16 cellular contexts compared by ENCODE assay signal in the genomic region with DNA sequence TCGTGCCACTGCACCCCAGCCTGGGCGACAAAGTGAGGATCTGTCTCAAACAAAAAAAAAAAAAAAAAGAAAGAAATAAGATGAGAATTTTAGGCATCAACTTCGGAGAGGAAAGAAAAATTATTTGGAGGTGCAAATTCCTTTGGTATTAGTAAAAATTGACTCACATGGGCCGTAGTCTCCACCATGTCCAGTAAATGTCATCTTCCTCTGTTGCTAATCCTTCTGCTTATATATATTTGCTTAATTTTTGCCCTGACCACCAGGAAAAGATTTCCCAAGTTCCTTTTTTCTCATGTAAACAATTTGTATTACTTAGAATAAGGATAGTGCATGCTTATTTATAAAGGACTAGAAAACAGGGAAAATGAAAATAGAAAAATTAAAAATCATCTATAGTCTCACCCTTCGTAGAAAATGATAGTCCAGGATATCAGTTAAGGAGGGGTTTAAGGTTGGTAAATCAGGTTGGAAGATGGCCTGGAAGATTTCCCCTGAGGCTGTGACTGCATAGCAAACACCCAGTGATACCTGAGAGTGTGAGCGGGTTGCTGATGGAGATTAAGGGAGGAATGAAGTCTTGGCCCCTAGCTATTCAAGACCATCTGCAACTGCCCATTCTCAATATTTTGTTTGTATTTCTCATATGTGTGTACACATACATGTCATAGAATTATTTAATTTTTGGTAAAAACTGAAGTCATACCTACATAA.
A peak's percentile ranks its signal among the peaks of the same experiment; 100 is the strongest.
DNase-seq lines count a peak whose midpoint lies in the region; ATAC-seq and TF ChIP-seq lines count a peak whose summit lies in the region.
"Had no signal": no experiment of that assay in that cellular context is flagged by ENCODE, and none has a peak within 500 bp of the region (broad histone marks: within the 10 kb centered on the region; RNA-seq: fewer than 3 reads in every experiment).

No MANE protein-coding gene starts in this region.

- no peak overlapping the region for H3K27ac Mint-ChIP-seq in activated naive CD4-positive, alpha-beta T cell treated with anti-CD3 and anti-CD28 coated beads, Interleukin-2, amount 50 U/mL, for 72 hours
- H3K27ac Mint-ChIP-seq: B cell; CD8-positive, alpha-beta T cell; H9 had no signal

- H3K4me1 ChIP-seq in trophoblast cell (ENCODE audit: control insufficient read depth in 1 of 2, insufficient read depth in 2 of 2, low read length in 2 of 2), result no peaks in the 10 kb centered on the region
- H3K4me1 ChIP-seq in Peyer's patch, result no peaks in the 10 kb centered on the region

- no peak for TF ChIP-seq POLR2A in Peyer's patch (IDR thresholded peaks at IDR 0.05)

- peaks cover 37 to 78% of the 10 kb centered on the region in 2 donors for H3K36me3 Mint-ChIP-seq in activated naive CD4-positive, alpha-beta T cell treated with anti-CD3 and anti-CD28 coated beads, Interleukin-2, amount 50 U/mL, for 72 hours
- H3K36me3 Mint-ChIP-seq: CD8-positive, alpha-beta T cell had no signal

- H2AK5ac ChIP-seq in trophoblast cell (ENCODE audit: low read length), result no peak overlapping the region

- no peak overlapping the region for H4K91ac ChIP-seq in trophoblast cell (ENCODE audit: low read depth, low read length)

- H3K4me2 ChIP-seq in trophoblast cell (ENCODE audit: low read length), result no peak overlapping the region

- WGBS in trophoblast cell (ENCODE audit: extremely low coverage, insufficient coverage, insufficient read length), result no CpG with 5 or more reads among the region's 6 CpGs

- H3K14ac ChIP-seq in trophoblast cell (ENCODE audit: low read length), result no peak overlapping the region

- H2BK12ac ChIP-seq in trophoblast cell (ENCODE audit: low read length), result no peak overlapping the region

- peak; percentile 22 for DNase-seq in A172 (ENCODE audit: low spot score)
- DNase-seq in HS-5 (ENCODE audit: low read depth), result peak; percentile 34
- DNase-seq in fibroblast of mammary gland (ENCODE audit: low read depth), result peak; percentile 4
- peak; percentile 71 to 92 for DNase-seq in trophoblast cell
- no peak for DNase-seq in Peyer's patch
- no peak for DNase-seq in activated naive CD4-positive, alpha-beta T cell treated with anti-CD3 and anti-CD28 coated beads, Interleukin-2, amount 50 U/mL, for 72 hours (ENCODE audit: low spot score in 2 of 2)
- DNase-seq in MG63, result no peak
- DNase-seq: Calu3; CD8-positive, alpha-beta T cell; DMS79 treated with DMSO at 0.1 percent for 48 hours; EL; H9 had no signal

- no peak overlapping the region for H4K12ac ChIP-seq in trophoblast cell (ENCODE audit: low read depth, low read length)

- no peak overlapping the region for H3K27ac ChIP-seq in trophoblast cell (ENCODE audit: low read depth, low read length)
- no peak overlapping the region for H3K27ac ChIP-seq in Peyer's patch
- H3K27ac ChIP-seq: 22Rv1; BLaER1 treated with 17β-estradiol and CSF1 and Interleukin-3, amounts not matched to agents 10 nM and 100 nM had no signal

- no peak overlapping the region for H3K18ac ChIP-seq in trophoblast cell (ENCODE audit: low read length)

- no peak overlapping the region for H4K8ac ChIP-seq in trophoblast cell (ENCODE audit: low read depth, low read length)

- no peak overlapping the region for H3K4ac ChIP-seq in trophoblast cell (ENCODE audit: low read depth, low read length)

- H3K36me3 ChIP-seq in trophoblast cell (ENCODE audit: control insufficient read depth in 1 of 2, insufficient read depth in 2 of 2, low read length in 2 of 2) (no peaks in the 10 kb centered on the region), Peyer's patch (no peaks in the 10 kb centered on the region), MG63 (no peaks in the 10 kb centered on the region)
- H3K36me3 ChIP-seq: BLaER1 treated with 17β-estradiol and CSF1 and Interleukin-3, amounts not matched to agents 10 nM and 100 nM had no signal

- no peak overlapping the region for H2BK5ac ChIP-seq in trophoblast cell (ENCODE audit: low read depth, low read length, poor library complexity)

- no peak overlapping the region for H2AFZ ChIP-seq in trophoblast cell (ENCODE audit: insufficient read depth, low read length, poor library complexity)

- H3K9me3 Mint-ChIP-seq in activated naive CD4-positive, alpha-beta T cell treated with anti-CD3 and anti-CD28 coated beads, Interleukin-2, amount 50 U/mL, for 72 hours, result peaks cover 15 to 28% of the 10 kb centered on the region in 2 donors

- H3K79me2 ChIP-seq in trophoblast cell (ENCODE audit: control insufficient read depth, insufficient read depth, low read length, poor library complexity), result no peaks in the 10 kb centered on the region

- no peak overlapping the region for H2BK120ac ChIP-seq in trophoblast cell (ENCODE audit: insufficient read depth, low read length, poor library complexity)

- no peak overlapping the region for H3K23ac ChIP-seq in trophoblast cell (ENCODE audit: low read length)

- no peak overlapping the region for H3K9ac ChIP-seq in trophoblast cell (ENCODE audit: low read length)
- H3K9ac ChIP-seq: BLaER1 treated with 17β-estradiol and CSF1 and Interleukin-3, amounts not matched to agents 10 nM and 100 nM had no signal

- H3K4me3 ChIP-seq in fibroblast of mammary gland (ENCODE audit: control insufficient read depth, low read depth, low read length), result no peak overlapping the region
- H3K4me3 ChIP-seq in trophoblast cell (ENCODE audit: low read depth, low read length), result no peak overlapping the region
- H3K4me3 ChIP-seq in Peyer's patch, result no peak overlapping the region
- no peak overlapping the region for H3K4me3 ChIP-seq in MG63
- H3K4me3 ChIP-seq: BLaER1 treated with 17β-estradiol and CSF1 and Interleukin-3, amounts not matched to agents 10 nM and 100 nM; GM12878 had no signal

- peaks cover 2% of the 10 kb centered on the region for H3K9me3 ChIP-seq in trophoblast cell (ENCODE audit: insufficient read depth, low read depth, low read length)
- H3K9me3 ChIP-seq in Peyer's patch, result no peaks in the 10 kb centered on the region
- peaks cover 15% of the 10 kb centered on the region for H3K9me3 ChIP-seq in MG63

- H3K27me3 ChIP-seq in trophoblast cell (ENCODE audit: insufficient read depth, low read length) (no peaks in the 10 kb centered on the region), Peyer's patch (no peaks in the 10 kb centered on the region), MG63 (peaks cover 8% of the 10 kb centered on the region)
- H3K27me3 ChIP-seq: BLaER1 treated with 17β-estradiol and CSF1 and Interleukin-3, amounts not matched to agents 10 nM and 100 nM had no signal

- H3K79me1 ChIP-seq in trophoblast cell (ENCODE audit: low read length), result no peaks in the 10 kb centered on the region

- no peak for ATAC-seq in activated naive CD4-positive, alpha-beta T cell treated with anti-CD3 and anti-CD28 coated beads, Interleukin-2, amount 50 U/mL, for 72 hours
- ATAC-seq: CD8-positive, alpha-beta T cell; GM12878 had no signal

- no peak for TF ChIP-seq CTCF in fibroblast of mammary gland (conservative IDR thresholded peaks at IDR 0.05; ENCODE audit: control insufficient read depth, insufficient read depth, low read depth, low read length)
- TF ChIP-seq CTCF in Peyer's patch (IDR thresholded peaks at IDR 0.05), result no peak

Comparison
In these comparisons a context has a peak if more than half of its experiments do, and no peak if none do; other contexts are left out.
1. DNase-seq: peak in A172 (single experiment), HS-5 (single experiment), fibroblast of mammary gland (single experiment) and trophoblast cell (2 of 2); none in Peyer's patch (0 of 3), activated naive CD4-positive, alpha-beta T cell treated with anti-CD3 and anti-CD28 coated beads, Interleukin-2, amount 50 U/mL, for 72 hours (0 of 2) and MG63 (single experiment).